Comparison of ENCODE assay signal across 24 cellular contexts in the genomic region with DNA sequence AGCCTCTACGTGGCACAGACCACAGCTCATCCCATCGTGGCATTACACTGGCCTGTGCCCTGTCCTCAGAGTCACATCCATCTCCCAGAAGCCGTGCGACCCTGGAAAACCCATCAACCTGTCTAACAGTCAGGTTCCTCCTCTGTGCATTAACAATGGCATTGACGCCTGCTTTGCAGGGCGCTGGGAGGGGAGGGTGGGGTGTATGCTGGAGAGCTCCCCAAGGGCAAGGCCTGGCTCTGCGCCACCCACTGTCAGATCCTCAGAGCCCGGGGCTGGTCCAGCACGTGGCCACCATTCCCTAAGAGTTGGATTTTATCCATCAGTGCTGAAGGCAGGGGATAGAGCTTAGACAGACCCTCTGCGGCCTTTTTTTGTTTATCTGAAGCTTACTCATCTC. TPM values are rescaled to one million over a fixed set of nuclear protein-coding genes. Genes with fewer than 3 reads are reported as not detected.
A peak's percentile ranks its signal among the peaks of the same experiment; 100 is the strongest.
DNase-seq lines count a peak whose midpoint lies in the region; ATAC-seq and TF ChIP-seq lines count a peak whose summit lies in the region.
"Had no signal": no experiment of that assay in that cellular context is flagged by ENCODE, and none has a peak within 500 bp of the region (broad histone marks: within the 10 kb centered on the region; RNA-seq: fewer than 3 reads in every experiment).

No MANE protein-coding gene starts in this region.

- H3K27ac Mint-ChIP-seq in GM23338: no peak overlapping the region
- H3K27ac Mint-ChIP-seq: CD14-positive monocyte; CD4-positive, alpha-beta memory T cell; CD4-positive, CD25-positive, alpha-beta regulatory T cell had no signal

- no peaks in the 10 kb centered on the region for H3K36me3 ChIP-seq in GM23338 (ENCODE audit: insufficient read depth)
- H3K36me3 ChIP-seq: BE2C, BLaER1 had no signal

- no peaks in the 10 kb centered on the region for H4K20me1 ChIP-seq in GM23338 (replicated peaks; ENCODE audit: insufficient read depth)
- H4K20me1 ChIP-seq: BLaER1 had no signal

- H3K27ac ChIP-seq in GM23338 (ENCODE audit: low read depth): no peak overlapping the region
- H3K27ac ChIP-seq: 22Rv1, A549, BLaER1 had no signal

- peak; percentile 22; the same call in 2 of the 3 replicates for ATAC-seq in GM23338
- ATAC-seq: A549, GM12878 had no signal

- TF ChIP-seq CTCF in GM23338 (conservative IDR thresholded peaks at IDR 0.05; ENCODE audit: low read depth in 2 of 2): no peak

- no peak overlapping the region for H3K4me3 ChIP-seq in GM23338
- H3K4me3 ChIP-seq: A549, BLaER1, GM12878 had no signal

- no peaks in the 10 kb centered on the region for H3K36me3 Mint-ChIP-seq in GM23338 (ENCODE audit: low read depth)
- H3K36me3 Mint-ChIP-seq: CD14-positive monocyte; CD4-positive, CD25-positive, alpha-beta regulatory T cell; CD8-positive, alpha-beta memory T cell had no signal

- H3K79me2 ChIP-seq in GM23338 (replicated peaks; ENCODE audit: insufficient read depth): no peaks in the 10 kb centered on the region

- DNase-seq in NCI-H1436 (lab: John Stamatoyannopoulos, UW) (peak; percentile 23), NCI-H1436 treated with DMSO at 0.1 percent for 48 hours (lab: John Stamatoyannopoulos, UW) (no peak), GM23338 (ENCODE audit: low spot score) (no peak), NCI-H69 (lab: John Stamatoyannopoulos, UW) (peak; percentile 10), AG08396 (ENCODE audit: low spot score) (no peak), NCI-H774 (lab: John Stamatoyannopoulos, UW) (no peak)
- DNase-seq: BE2C; C1 segment of cervical spinal cord; CD4-positive, alpha-beta memory T cell; CD4-positive, CD25-positive, alpha-beta regulatory T cell; CD8-positive, alpha-beta memory T cell; COR-L47; DMS 273 treated with DMSO at 0.1 percent for 48 hours; DMS153; DMS79; DND-41; EL; GDM1 had no signal

- H3K4me1 ChIP-seq in GM23338 (ENCODE audit: insufficient read depth): no peaks in the 10 kb centered on the region; the same call in 1 of the 2 replicates
- H3K4me1 ChIP-seq: A549, BE2C had no signal

- no peaks in the 10 kb centered on the region for H3K27me3 ChIP-seq in GM23338 (ENCODE audit: insufficient read depth)
- H3K27me3 ChIP-seq: BE2C, BLaER1 had no signal

- no peaks in the 10 kb centered on the region for H3K9me3 Mint-ChIP-seq in GM23338
- H3K9me3 Mint-ChIP-seq: CD14-positive monocyte; CD4-positive, alpha-beta memory T cell; CD4-positive, CD25-positive, alpha-beta regulatory T cell; CD8-positive, alpha-beta memory T cell had no signal

- H3K4me1 Mint-ChIP-seq in GM23338: peaks cover 8% of the 10 kb centered on the region
- H3K4me1 Mint-ChIP-seq: CD14-positive monocyte; CD4-positive, alpha-beta memory T cell; CD4-positive, CD25-positive, alpha-beta regulatory T cell; CD8-positive, alpha-beta memory T cell had no signal

- H3F3A ChIP-seq in GM23338 (replicated peaks; ENCODE audit: low read depth): no peaks in the 10 kb centered on the region

- H3K4me2 ChIP-seq in GM23338: no peak overlapping the region
- H3K4me2 ChIP-seq: A549, BLaER1 had no signal

- no peaks in the 10 kb centered on the region for H3K9me2 ChIP-seq in GM23338 (ENCODE audit: insufficient read depth)

- no peak overlapping the region for H3K4me3 Mint-ChIP-seq in GM23338
- H3K4me3 Mint-ChIP-seq: CD14-positive monocyte; CD4-positive, alpha-beta memory T cell; CD4-positive, CD25-positive, alpha-beta regulatory T cell; CD8-positive, alpha-beta memory T cell had no signal

- no peak overlapping the region for H2AFZ ChIP-seq in GM23338

- no peaks in the 10 kb centered on the region for H3K27me3 Mint-ChIP-seq in GM23338 (ENCODE audit: insufficient read depth, low read depth, poor library complexity)

TF ChIP-seq in GM23338, 12 proteins besides CTCF, POLR2A, EP300 and RAD21 (continues in another document):
- TF ChIP-seq EZH2phosphoT487 (IDR thresholded peaks at IDR 0.05; ENCODE audit: unreplicated experiment) (no peak), EZH2 (IDR thresholded peaks at IDR 0.05; ENCODE audit: low read depth, unreplicated experiment) (no peak), JUNB (IDR thresholded peaks at IDR 0.05; ENCODE audit: unreplicated experiment) (no peak), POLR2AphosphoS5 (IDR thresholded peaks at IDR 0.05; ENCODE audit: low read depth) (no peak), CREB1 (CRISPR knock-in tag; IDR thresholded peaks at IDR 0.05; ENCODE audit: low read depth) (no peak), ZNF114 (CRISPR knock-in tag; IDR thresholded peaks at IDR 0.05) (no peak)
- TF ChIP-seq, protein P1, sequence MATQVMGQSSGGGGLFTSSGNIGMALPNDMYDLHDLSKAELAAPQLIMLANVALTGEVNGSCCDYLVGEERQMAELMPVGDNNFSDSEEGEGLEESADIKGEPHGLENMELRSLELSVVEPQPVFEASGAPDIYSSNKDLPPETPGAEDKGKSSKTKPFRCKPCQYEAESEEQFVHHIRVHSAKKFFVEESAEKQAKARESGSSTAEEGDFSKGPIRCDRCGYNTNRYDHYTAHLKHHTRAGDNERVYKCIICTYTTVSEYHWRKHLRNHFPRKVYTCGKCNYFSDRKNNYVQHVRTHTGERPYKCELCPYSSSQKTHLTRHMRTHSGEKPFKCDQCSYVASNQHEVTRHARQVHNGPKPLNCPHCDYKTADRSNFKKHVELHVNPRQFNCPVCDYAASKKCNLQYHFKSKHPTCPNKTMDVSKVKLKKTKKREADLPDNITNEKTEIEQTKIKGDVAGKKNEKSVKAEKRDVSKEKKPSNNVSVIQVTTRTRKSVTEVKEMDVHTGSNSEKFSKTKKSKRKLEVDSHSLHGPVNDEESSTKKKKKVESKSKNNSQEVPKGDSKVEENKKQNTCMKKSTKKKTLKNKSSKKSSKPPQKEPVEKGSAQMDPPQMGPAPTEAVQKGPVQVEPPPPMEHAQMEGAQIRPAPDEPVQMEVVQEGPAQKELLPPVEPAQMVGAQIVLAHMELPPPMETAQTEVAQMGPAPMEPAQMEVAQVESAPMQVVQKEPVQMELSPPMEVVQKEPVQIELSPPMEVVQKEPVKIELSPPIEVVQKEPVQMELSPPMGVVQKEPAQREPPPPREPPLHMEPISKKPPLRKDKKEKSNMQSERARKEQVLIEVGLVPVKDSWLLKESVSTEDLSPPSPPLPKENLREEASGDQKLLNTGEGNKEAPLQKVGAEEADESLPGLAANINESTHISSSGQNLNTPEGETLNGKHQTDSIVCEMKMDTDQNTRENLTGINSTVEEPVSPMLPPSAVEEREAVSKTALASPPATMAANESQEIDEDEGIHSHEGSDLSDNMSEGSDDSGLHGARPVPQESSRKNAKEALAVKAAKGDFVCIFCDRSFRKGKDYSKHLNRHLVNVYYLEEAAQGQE (IDR thresholded peaks at IDR 0.05; ENCODE audit: unreplicated experiment): no peak
- TF ChIP-seq, protein P2, sequence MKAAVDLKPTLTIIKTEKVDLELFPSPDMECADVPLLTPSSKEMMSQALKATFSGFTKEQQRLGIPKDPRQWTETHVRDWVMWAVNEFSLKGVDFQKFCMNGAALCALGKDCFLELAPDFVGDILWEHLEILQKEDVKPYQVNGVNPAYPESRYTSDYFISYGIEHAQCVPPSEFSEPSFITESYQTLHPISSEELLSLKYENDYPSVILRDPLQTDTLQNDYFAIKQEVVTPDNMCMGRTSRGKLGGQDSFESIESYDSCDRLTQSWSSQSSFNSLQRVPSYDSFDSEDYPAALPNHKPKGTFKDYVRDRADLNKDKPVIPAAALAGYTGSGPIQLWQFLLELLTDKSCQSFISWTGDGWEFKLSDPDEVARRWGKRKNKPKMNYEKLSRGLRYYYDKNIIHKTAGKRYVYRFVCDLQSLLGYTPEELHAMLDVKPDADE (IDR thresholded peaks at IDR 0.05): no peak

RNA-seq across cellular contexts. Expression of a gene that starts 28.8 kb away (rescaled TPM):
- 1.8 and 2.7 TPM in 2 replicates for total RNA-seq in GM23338 (2014; rRNA removed; shearing (Covaris generic))
- 0.44 and 0.57 TPM in 2 replicates for polyA plus RNA-seq in GM23338 (2016; fragmentation: Nextera tagmentation; extraction: Ambion mirVana)
- total RNA-seq: A172 had no signal
- polyA plus RNA-seq: CD14-positive monocyte; CD4-positive, CD25-positive, alpha-beta regulatory T cell; CD8-positive, alpha-beta memory T cell had no signal

Comparison
In these comparisons a context has a peak if more than half of its experiments do, and no peak if none do; other contexts are left out.
1. DNase-seq: peak in NCI-H1436 (single experiment) and NCI-H69 (single experiment); none in NCI-H1436 treated with DMSO at 0.1 percent for 48 hours (single experiment), GM23338 (single experiment), AG08396 (single experiment) and NCI-H774 (single experiment).